ENCODE assay signal across 25 cellular contexts in the genomic region with DNA sequence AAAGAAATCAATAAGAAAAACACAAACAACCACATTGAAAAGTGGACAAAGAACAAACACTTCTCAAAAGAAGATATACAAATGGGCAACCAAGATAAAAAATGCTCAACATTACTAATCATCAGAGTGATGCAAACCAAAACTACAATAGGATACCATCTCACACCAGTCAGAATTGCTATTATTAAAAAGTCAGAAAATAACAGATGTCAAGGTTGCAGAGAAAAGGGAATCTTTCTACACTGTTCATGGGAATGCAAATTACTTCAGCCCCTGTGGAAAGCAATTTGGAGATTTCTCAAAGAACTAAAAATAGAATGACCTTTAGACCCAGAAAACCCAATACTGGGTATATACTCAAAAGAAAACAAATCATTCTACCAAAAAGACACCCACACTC. TPM values are rescaled to one million over a fixed set of nuclear protein-coding genes. Genes with fewer than 3 reads are reported as not detected.
"Had no signal": no experiment of that assay in that cellular context is flagged by ENCODE, and none has a peak within 500 bp of the region (broad histone marks: within the 10 kb centered on the region; RNA-seq: fewer than 3 reads in every experiment).

No MANE protein-coding gene starts in this region.

- H3K4me3 ChIP-seq: dorsolateral prefrontal cortex, gastroesophageal sphincter, heart left ventricle, hepatocyte, lung, ovary, psoas muscle, sigmoid colon, thoracic aorta, tibial nerve, upper lobe of left lung had no signal

- H3K36me3 ChIP-seq: gastroesophageal sphincter, heart left ventricle, ovary, sigmoid colon, thoracic aorta, tibial nerve, upper lobe of left lung had no signal

- H3K9me3 ChIP-seq: gastroesophageal sphincter, heart left ventricle, ovary, psoas muscle, sigmoid colon, thoracic aorta, tibial nerve, upper lobe of left lung had no signal

- H3K27me3 ChIP-seq: dorsolateral prefrontal cortex, gastroesophageal sphincter, heart left ventricle, hepatocyte, ovary, sigmoid colon, tibial nerve, upper lobe of left lung had no signal

- ATAC-seq: esophagus mucosa; gastroesophageal sphincter; heart left ventricle; left lobe of liver; natural killer cell; psoas muscle; right cardiac atrium; stimulated activated effector memory CD8-positive, alpha-beta T cell treated with anti-CD3 and anti-CD28 coated beads, Interleukin-12 subunit alpha, Interleukin-12 subunit beta, amount 100 ng/mL, for 72 hours had no signal

- H3K4me1 ChIP-seq: gastroesophageal sphincter, heart left ventricle, psoas muscle, sigmoid colon, tibial nerve had no signal

- H3K27ac ChIP-seq: dorsolateral prefrontal cortex, gastroesophageal sphincter, heart left ventricle, hepatocyte, ovary, psoas muscle, sigmoid colon, thoracic aorta, tibial nerve, upper lobe of left lung had no signal

- FAIRE-seq: kidney, urothelium cell line had no signal

- DNase-seq: dorsolateral prefrontal cortex; effector CD4-positive, alpha-beta T cell; foreskin fibroblast; heart left ventricle; kidney; natural killer cell; occipital lobe; ovary; posterior cingulate gyrus; psoas muscle; right cardiac atrium; sigmoid colon; stimulated activated CD4-positive, alpha-beta T cell treated with anti-CD3 and anti-CD28 coated beads, Interleukin-2, amount 100 ng/mL, for 24 hours; stimulated activated CD4-positive, alpha-beta T cell treated with anti-CD3 and anti-CD28 coated beads, Interleukin-4, amount 100 ng/mL, for 24 hours; upper lobe of left lung had no signal

RNA-seq across cellular contexts. Expression of gene KIF6, which starts 29.8 kb away (rescaled TPM):
- total RNA-seq: mononuclear cell, natural killer cell, thoracic aorta had no signal
